ENCODE assay signal across 1 cellular context in the genomic region with DNA sequence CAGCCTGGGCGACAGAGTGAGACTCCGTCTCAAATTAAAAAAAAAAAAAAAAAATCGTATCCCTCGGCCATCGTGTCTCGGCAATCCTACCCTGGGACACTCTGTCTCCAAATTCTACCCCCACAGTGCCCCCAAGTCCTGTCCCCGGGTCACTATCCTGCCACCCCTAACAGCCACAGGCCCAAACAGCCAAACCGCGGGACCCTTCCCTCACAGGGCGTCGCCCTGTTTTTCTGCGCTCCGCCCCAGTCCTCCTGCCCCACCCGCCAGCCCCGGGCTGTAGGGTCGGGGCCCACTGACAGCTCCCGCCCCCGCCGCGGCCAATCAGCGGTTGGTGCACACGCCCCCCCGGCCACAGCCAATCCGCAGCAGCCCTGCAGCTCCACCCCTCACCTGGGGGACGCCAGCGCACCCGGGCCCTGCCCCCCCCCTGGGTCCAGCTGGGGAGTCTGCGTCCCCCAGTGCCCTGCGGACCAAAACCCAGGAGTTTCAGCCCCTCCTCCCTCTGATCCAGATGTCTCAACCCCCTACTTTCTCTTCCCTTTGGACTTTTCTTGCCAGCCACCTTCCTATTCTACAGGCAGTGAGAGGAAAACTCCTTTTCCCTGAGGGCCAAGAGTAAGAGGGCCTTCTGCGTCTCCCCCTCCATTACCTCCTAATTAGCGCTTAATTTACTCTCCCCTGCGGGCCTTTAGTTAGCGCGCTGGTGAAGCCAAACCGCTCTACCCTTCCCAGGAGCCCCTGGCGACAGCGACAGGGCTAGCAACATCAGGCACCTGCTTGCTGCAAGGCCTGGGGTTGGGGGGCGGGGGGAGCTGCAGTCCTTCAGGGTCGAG.
A peak's percentile ranks its signal among the peaks of the same experiment; 100 is the strongest.
TF ChIP-seq lines count a peak whose summit lies in the region.

No MANE protein-coding gene starts in this region.

TF ChIP-seq in WTC11, 78 proteins besides CTCF, POLR2A, EP300 and RAD21 (continued from another document):
- TF ChIP-seq, protein P1, sequence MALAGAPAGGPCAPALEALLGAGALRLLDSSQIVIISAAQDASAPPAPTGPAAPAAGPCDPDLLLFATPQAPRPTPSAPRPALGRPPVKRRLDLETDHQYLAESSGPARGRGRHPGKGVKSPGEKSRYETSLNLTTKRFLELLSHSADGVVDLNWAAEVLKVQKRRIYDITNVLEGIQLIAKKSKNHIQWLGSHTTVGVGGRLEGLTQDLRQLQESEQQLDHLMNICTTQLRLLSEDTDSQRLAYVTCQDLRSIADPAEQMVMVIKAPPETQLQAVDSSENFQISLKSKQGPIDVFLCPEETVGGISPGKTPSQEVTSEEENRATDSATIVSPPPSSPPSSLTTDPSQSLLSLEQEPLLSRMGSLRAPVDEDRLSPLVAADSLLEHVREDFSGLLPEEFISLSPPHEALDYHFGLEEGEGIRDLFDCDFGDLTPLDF (CRISPR knock-in tag; IDR thresholded peaks at IDR 0.05) = no peak
- TF ChIP-seq MYBL2 (CRISPR knock-in tag; IDR thresholded peaks at IDR 0.05) (no peak), FOXK1 (CRISPR knock-in tag; IDR thresholded peaks at IDR 0.05) (no peak), RORB (CRISPR knock-in tag; IDR thresholded peaks at IDR 0.05) (no peak), CREM (CRISPR knock-in tag; IDR thresholded peaks at IDR 0.05) (no peak), FOXJ3 (CRISPR knock-in tag; IDR thresholded peaks at IDR 0.05; ENCODE audit: borderline replicate concordance) (0 out of 2 replicates have a peak, but pooled peaks have one; percentile 30), SP1 (CRISPR knock-in tag; conservative IDR thresholded peaks at IDR 0.05) (peak; percentile 89), ESRRA (CRISPR knock-in tag; IDR thresholded peaks at IDR 0.05; ENCODE audit: borderline replicate concordance) (no peak), SOX15 (CRISPR knock-in tag; IDR thresholded peaks at IDR 0.05) (no peak), NFYB (CRISPR knock-in tag; conservative IDR thresholded peaks at IDR 0.05; ENCODE audit: low read depth) (peak; percentile 90), NR3C1 (CRISPR knock-in tag; conservative IDR thresholded peaks at IDR 0.05; ENCODE audit: low read depth) (no peak)
- TF ChIP-seq, protein P2, sequence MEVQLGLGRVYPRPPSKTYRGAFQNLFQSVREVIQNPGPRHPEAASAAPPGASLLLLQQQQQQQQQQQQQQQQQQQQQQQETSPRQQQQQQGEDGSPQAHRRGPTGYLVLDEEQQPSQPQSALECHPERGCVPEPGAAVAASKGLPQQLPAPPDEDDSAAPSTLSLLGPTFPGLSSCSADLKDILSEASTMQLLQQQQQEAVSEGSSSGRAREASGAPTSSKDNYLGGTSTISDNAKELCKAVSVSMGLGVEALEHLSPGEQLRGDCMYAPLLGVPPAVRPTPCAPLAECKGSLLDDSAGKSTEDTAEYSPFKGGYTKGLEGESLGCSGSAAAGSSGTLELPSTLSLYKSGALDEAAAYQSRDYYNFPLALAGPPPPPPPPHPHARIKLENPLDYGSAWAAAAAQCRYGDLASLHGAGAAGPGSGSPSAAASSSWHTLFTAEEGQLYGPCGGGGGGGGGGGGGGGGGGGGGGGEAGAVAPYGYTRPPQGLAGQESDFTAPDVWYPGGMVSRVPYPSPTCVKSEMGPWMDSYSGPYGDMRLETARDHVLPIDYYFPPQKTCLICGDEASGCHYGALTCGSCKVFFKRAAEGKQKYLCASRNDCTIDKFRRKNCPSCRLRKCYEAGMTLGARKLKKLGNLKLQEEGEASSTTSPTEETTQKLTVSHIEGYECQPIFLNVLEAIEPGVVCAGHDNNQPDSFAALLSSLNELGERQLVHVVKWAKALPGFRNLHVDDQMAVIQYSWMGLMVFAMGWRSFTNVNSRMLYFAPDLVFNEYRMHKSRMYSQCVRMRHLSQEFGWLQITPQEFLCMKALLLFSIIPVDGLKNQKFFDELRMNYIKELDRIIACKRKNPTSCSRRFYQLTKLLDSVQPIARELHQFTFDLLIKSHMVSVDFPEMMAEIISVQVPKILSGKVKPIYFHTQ (CRISPR knock-in tag; IDR thresholded peaks at IDR 0.05) = no peak
- TF ChIP-seq, protein P3, sequence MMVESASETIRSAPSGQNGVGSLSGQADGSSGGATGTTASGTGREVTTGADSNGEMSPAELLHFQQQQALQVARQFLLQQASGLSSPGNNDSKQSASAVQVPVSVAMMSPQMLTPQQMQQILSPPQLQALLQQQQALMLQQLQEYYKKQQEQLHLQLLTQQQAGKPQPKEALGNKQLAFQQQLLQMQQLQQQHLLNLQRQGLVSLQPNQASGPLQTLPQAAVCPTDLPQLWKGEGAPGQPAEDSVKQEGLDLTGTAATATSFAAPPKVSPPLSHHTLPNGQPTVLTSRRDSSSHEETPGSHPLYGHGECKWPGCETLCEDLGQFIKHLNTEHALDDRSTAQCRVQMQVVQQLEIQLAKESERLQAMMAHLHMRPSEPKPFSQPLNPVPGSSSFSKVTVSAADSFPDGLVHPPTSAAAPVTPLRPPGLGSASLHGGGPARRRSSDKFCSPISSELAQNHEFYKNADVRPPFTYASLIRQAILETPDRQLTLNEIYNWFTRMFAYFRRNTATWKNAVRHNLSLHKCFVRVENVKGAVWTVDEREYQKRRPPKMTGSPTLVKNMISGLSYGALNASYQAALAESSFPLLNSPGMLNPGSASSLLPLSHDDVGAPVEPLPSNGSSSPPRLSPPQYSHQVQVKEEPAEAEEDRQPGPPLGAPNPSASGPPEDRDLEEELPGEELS (CRISPR knock-in tag; IDR thresholded peaks at IDR 0.05) = no peak
- TF ChIP-seq, protein P4, sequence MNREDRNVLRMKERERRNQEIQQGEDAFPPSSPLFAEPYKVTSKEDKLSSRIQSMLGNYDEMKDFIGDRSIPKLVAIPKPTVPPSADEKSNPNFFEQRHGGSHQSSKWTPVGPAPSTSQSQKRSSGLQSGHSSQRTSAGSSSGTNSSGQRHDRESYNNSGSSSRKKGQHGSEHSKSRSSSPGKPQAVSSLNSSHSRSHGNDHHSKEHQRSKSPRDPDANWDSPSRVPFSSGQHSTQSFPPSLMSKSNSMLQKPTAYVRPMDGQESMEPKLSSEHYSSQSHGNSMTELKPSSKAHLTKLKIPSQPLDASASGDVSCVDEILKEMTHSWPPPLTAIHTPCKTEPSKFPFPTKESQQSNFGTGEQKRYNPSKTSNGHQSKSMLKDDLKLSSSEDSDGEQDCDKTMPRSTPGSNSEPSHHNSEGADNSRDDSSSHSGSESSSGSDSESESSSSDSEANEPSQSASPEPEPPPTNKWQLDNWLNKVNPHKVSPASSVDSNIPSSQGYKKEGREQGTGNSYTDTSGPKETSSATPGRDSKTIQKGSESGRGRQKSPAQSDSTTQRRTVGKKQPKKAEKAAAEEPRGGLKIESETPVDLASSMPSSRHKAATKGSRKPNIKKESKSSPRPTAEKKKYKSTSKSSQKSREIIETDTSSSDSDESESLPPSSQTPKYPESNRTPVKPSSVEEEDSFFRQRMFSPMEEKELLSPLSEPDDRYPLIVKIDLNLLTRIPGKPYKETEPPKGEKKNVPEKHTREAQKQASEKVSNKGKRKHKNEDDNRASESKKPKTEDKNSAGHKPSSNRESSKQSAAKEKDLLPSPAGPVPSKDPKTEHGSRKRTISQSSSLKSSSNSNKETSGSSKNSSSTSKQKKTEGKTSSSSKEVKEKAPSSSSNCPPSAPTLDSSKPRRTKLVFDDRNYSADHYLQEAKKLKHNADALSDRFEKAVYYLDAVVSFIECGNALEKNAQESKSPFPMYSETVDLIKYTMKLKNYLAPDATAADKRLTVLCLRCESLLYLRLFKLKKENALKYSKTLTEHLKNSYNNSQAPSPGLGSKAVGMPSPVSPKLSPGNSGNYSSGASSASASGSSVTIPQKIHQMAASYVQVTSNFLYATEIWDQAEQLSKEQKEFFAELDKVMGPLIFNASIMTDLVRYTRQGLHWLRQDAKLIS (CRISPR knock-in tag; IDR thresholded peaks at IDR 0.05; ENCODE audit: borderline replicate concordance) = no peak
- TF ChIP-seq, protein P5, sequence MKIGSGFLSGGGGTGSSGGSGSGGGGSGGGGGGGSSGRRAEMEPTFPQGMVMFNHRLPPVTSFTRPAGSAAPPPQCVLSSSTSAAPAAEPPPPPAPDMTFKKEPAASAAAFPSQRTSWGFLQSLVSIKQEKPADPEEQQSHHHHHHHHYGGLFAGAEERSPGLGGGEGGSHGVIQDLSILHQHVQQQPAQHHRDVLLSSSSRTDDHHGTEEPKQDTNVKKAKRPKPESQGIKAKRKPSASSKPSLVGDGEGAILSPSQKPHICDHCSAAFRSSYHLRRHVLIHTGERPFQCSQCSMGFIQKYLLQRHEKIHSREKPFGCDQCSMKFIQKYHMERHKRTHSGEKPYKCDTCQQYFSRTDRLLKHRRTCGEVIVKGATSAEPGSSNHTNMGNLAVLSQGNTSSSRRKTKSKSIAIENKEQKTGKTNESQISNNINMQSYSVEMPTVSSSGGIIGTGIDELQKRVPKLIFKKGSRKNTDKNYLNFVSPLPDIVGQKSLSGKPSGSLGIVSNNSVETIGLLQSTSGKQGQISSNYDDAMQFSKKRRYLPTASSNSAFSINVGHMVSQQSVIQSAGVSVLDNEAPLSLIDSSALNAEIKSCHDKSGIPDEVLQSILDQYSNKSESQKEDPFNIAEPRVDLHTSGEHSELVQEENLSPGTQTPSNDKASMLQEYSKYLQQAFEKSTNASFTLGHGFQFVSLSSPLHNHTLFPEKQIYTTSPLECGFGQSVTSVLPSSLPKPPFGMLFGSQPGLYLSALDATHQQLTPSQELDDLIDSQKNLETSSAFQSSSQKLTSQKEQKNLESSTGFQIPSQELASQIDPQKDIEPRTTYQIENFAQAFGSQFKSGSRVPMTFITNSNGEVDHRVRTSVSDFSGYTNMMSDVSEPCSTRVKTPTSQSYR (CRISPR knock-in tag; IDR thresholded peaks at IDR 0.05) = peak; percentile 31; the same call in 1 of the 2 replicates
- TF ChIP-seq, protein P6, sequence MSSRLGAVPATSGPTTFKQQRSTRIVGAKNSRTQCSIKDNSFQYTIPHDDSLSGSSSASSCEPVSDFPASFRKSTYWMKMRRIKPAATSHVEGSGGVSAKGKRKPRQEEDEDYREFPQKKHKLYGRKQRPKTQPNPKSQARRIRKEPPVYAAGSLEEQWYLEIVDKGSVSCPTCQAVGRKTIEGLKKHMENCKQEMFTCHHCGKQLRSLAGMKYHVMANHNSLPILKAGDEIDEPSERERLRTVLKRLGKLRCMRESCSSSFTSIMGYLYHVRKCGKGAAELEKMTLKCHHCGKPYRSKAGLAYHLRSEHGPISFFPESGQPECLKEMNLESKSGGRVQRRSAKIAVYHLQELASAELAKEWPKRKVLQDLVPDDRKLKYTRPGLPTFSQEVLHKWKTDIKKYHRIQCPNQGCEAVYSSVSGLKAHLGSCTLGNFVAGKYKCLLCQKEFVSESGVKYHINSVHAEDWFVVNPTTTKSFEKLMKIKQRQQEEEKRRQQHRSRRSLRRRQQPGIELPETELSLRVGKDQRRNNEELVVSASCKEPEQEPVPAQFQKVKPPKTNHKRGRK (CRISPR knock-in tag; IDR thresholded peaks at IDR 0.05; ENCODE audit: borderline replicate concordance) = no peak
- TF ChIP-seq, protein P7, sequence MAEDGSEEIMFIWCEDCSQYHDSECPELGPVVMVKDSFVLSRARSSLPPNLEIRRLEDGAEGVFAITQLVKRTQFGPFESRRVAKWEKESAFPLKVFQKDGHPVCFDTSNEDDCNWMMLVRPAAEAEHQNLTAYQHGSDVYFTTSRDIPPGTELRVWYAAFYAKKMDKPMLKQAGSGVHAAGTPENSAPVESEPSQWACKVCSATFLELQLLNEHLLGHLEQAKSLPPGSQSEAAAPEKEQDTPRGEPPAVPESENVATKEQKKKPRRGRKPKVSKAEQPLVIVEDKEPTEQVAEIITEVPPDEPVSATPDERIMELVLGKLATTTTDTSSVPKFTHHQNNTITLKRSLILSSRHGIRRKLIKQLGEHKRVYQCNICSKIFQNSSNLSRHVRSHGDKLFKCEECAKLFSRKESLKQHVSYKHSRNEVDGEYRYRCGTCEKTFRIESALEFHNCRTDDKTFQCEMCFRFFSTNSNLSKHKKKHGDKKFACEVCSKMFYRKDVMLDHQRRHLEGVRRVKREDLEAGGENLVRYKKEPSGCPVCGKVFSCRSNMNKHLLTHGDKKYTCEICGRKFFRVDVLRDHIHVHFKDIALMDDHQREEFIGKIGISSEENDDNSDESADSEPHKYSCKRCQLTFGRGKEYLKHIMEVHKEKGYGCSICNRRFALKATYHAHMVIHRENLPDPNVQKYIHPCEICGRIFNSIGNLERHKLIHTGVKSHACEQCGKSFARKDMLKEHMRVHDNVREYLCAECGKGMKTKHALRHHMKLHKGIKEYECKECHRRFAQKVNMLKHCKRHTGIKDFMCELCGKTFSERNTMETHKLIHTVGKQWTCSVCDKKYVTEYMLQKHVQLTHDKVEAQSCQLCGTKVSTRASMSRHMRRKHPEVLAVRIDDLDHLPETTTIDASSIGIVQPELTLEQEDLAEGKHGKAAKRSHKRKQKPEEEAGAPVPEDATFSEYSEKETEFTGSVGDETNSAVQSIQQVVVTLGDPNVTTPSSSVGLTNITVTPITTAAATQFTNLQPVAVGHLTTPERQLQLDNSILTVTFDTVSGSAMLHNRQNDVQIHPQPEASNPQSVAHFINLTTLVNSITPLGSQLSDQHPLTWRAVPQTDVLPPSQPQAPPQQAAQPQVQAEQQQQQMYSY (CRISPR knock-in tag; IDR thresholded peaks at IDR 0.05) = no peak
- TF ChIP-seq, protein P8, sequence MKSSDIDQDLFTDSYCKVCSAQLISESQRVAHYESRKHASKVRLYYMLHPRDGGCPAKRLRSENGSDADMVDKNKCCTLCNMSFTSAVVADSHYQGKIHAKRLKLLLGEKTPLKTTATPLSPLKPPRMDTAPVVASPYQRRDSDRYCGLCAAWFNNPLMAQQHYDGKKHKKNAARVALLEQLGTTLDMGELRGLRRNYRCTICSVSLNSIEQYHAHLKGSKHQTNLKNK (CRISPR knock-in tag; IDR thresholded peaks at IDR 0.05) = no peak
